Comparison of ENCODE assay signal across 5 cellular contexts in genomic region chr9:92998871-92999270, GRCh38. TPM values are rescaled to one million over a fixed set of nuclear protein-coding genes. Genes with fewer than 3 reads are reported as not detected.
"Had no signal": no experiment of that assay in that cellular context is flagged by ENCODE, and none has a peak within 500 bp of the region (broad histone marks: within the 10 kb centered on the region; RNA-seq: fewer than 3 reads in every experiment).

No MANE protein-coding gene starts in this region.

RNA-seq across cellular contexts. Expression of gene FGD3, which starts 51.5 kb away (rescaled TPM):
- total RNA-seq: dermis microvascular lymphatic vessel endothelial cell, endothelial cell of umbilical vein, fibroblast of lung, fibroblast of villous mesenchyme, glomerular endothelial cell had no signal
- polyA plus RNA-seq: endothelial cell of umbilical vein, fibroblast of lung had no signal

RNA-seq across cellular contexts. Expression of gene SUSD3, which starts 59.6 kb away (rescaled TPM):
- total RNA-seq: dermis microvascular lymphatic vessel endothelial cell, endothelial cell of umbilical vein, glomerular endothelial cell had no signal
- polyA plus RNA-seq: endothelial cell of umbilical vein had no signal
